ENCODE assay signal across 1 cellular context in the genomic region with DNA sequence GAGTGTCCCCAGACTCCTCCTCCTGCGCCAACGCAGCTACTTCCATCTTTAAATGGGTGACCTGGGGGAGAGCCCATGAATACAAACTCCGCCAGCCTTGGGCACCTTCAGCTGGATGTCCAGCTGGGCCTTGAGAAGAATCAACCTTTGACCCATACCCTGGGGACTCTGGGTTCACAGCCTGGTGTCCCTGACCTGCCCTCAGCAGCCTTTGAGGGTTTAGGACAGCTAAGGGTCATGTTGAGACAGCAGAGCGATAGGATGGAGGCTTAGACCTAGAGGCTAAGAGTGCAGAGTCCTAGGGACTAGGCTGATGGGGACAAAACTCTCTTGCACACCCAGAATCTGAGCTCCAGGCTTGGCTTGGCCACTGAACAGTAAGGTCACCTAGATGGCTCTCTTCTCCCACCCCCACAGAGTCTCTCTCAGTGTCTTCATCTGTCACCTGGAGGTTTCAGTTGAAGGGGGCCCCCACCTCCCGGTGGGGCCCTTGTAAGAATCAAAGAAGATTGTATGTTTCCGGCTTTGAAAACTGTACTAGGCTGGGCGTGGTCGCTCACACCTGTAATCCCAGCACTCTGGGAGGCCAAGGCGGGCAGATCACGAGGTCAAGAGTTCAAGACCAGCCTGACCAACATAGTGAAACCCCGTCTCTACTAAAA.
TF ChIP-seq lines count a peak whose summit lies in the region.

No MANE protein-coding gene starts in this region.

TF ChIP-seq in GM12878, 131 proteins besides CTCF, POLR2A, EP300 and RAD21:
- TF ChIP-seq IKZF1 (conservative IDR thresholded peaks at IDR 0.05), result no peak
- TF ChIP-seq MYB (IDR thresholded peaks at IDR 0.05; ENCODE audit: borderline replicate concordance, low read depth, low read length), result no peak
- TF ChIP-seq HDGF (IDR thresholded peaks at IDR 0.05), result no peak
- no peak for TF ChIP-seq KAT2A (conservative IDR thresholded peaks at IDR 0.05; ENCODE audit: control insufficient read depth, low read depth, low read length)
- TF ChIP-seq PML (IDR thresholded peaks at IDR 0.05; ENCODE audit: low read length), result no peak
- TF ChIP-seq TCF3 (IDR thresholded peaks at IDR 0.05; ENCODE audit: borderline replicate concordance, insufficient read depth, low read depth, low read length), result peak; percentile 40; the same call in 1 of the 2 replicates
- no peak for TF ChIP-seq RCOR1 (conservative IDR thresholded peaks at IDR 0.05; ENCODE audit: low read depth, low read length)
TF ChIP-seq in GM12878: peak in this region for 1.
